Comparison of ENCODE assay signal across 29 cellular contexts in the genomic region with DNA sequence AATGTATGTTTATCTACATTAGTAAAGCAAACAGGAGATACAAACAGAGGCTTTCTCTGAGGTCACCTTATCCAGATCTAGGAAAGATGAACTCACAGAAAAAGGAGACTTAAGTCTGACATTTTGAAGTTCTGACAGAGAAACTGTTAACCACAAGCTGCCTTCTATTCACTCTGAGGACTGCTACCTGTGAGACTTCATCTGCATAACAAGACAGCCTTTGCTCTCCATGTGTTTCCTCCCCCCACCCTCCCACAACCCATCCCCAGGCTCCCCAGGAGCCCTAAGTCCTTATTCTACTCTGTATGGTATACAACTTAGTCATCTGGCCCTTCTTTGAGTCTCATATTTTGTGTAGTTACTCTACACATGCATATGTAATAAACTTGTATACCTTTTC.
"Had no signal": no experiment of that assay in that cellular context is flagged by ENCODE, and none has a peak within 500 bp of the region (broad histone marks: within the 10 kb centered on the region; RNA-seq: fewer than 3 reads in every experiment).

No MANE protein-coding gene starts in this region.

- H3K4me1 Mint-ChIP-seq: immature natural killer cell; memory B cell; neural progenitor cell; stimulated activated naive B cell treated with anti-CD40 and anti-IgM and Interleukin-4, amounts not matched to agents 10 μg/mL and 1 μg/mL and 100 μg/mL, for 72 hours; stimulated activated naive CD8-positive, alpha-beta T cell treated with anti-CD3 and anti-CD28 coated beads, Interleukin-15, amount 100 ng/mL, for 72 hours had no signal

- H2AFZ ChIP-seq: neural progenitor cell had no signal

- H3K9ac ChIP-seq: neural progenitor cell had no signal

- ATAC-seq: esophagus mucosa; heart left ventricle; lower lobe of right lung; natural killer cell treated with Interleukin-12 subunit alpha and Interleukin-12 subunit beta and Interleukin-15 and Interleukin-18, amount 100 ng/mL, for 72 hours; stimulated activated naive B cell treated with anti-CD40 and anti-IgM and Interleukin-4, amounts not matched to agents 10 μg/mL and 1 μg/mL and 100 μg/mL, for 72 hours; stimulated activated naive CD8-positive, alpha-beta T cell treated with anti-CD3 and anti-CD28 coated beads, Interleukin-15, amount 100 ng/mL, for 72 hours; upper lobe of right lung had no signal

- H3K36me3 ChIP-seq: heart left ventricle, left ventricle myocardium inferior, lower lobe of right lung, neural progenitor cell, ovary, right atrium auricular region, sigmoid colon, tibial nerve, upper lobe of right lung, vagina had no signal

- H3K9me3 ChIP-seq: ovary, testis, upper lobe of right lung had no signal

- H3K4me1 ChIP-seq: heart left ventricle, left ventricle myocardium inferior, lower lobe of right lung, right atrium auricular region, sigmoid colon, testis, tibial nerve, upper lobe of right lung, vagina had no signal

- H3K4me3 Mint-ChIP-seq: immature natural killer cell; memory B cell; natural killer cell treated with Interleukin-12 subunit alpha and Interleukin-12 subunit beta and Interleukin-15 and Interleukin-18, amount 100 ng/mL, for 72 hours; neural progenitor cell; stimulated activated naive B cell treated with anti-CD40 and anti-IgM and Interleukin-4, amounts not matched to agents 10 μg/mL and 1 μg/mL and 100 μg/mL, for 72 hours; stimulated activated naive CD8-positive, alpha-beta T cell treated with anti-CD3 and anti-CD28 coated beads, Interleukin-15, amount 100 ng/mL, for 72 hours had no signal

- H3K4me2 ChIP-seq: neural progenitor cell had no signal

- FAIRE-seq: endometrium, frontal cortex, keratinocyte had no signal

- H3K4me3 ChIP-seq: coronary artery, heart left ventricle, left ventricle myocardium inferior, lower lobe of right lung, neural progenitor cell, ovary, right atrium auricular region, sigmoid colon, skin epidermis, testis, tibial nerve, upper lobe of right lung, vagina had no signal

- H3K36me3 Mint-ChIP-seq: immature natural killer cell, memory B cell had no signal

- H3K27ac ChIP-seq: coronary artery, heart left ventricle, left ventricle myocardium inferior, lower lobe of right lung, neural progenitor cell, ovary, right atrium auricular region, sigmoid colon, skin epidermis, testis, tibial nerve, upper lobe of right lung, vagina had no signal

- DNase-seq: effector CD8-positive, alpha-beta T cell; heart left ventricle; hippocampal formation; immature natural killer cell; left cardiac atrium; left ventricle myocardium inferior; lower lobe of right lung; midbrain; nucleus accumbens; ovary; sigmoid colon; stimulated activated CD4-positive, alpha-beta T cell treated with anti-CD3 and anti-CD28 coated beads, Interleukin-2, amount 100 ng/mL, for 24 hours; stimulated activated CD4-positive, alpha-beta T cell treated with anti-CD3 and anti-CD28 coated beads, Interleukin-4, amount 100 ng/mL, for 4 hours; stimulated activated naive B cell treated with anti-CD40 and anti-IgM and Interleukin-4, amounts not matched to agents 10 μg/mL and 1 μg/mL and 100 μg/mL, for 72 hours; stimulated activated naive CD8-positive, alpha-beta T cell treated with anti-CD3 and anti-CD28 coated beads, Interleukin-15, amount 100 ng/mL, for 72 hours; testis; upper lobe of right lung had no signal

- H3K27ac Mint-ChIP-seq: immature natural killer cell; memory B cell; natural killer cell treated with Interleukin-12 subunit alpha and Interleukin-12 subunit beta and Interleukin-15 and Interleukin-18, amount 100 ng/mL, for 72 hours; neural progenitor cell; stimulated activated naive B cell treated with anti-CD40 and anti-IgM and Interleukin-4, amounts not matched to agents 10 μg/mL and 1 μg/mL and 100 μg/mL, for 72 hours; stimulated activated naive CD8-positive, alpha-beta T cell treated with anti-CD3 and anti-CD28 coated beads, Interleukin-15, amount 100 ng/mL, for 72 hours had no signal

- H3K27me3 Mint-ChIP-seq: memory B cell; natural killer cell treated with Interleukin-12 subunit alpha and Interleukin-12 subunit beta and Interleukin-15 and Interleukin-18, amount 100 ng/mL, for 72 hours; stimulated activated naive B cell treated with anti-CD40 and anti-IgM and Interleukin-4, amounts not matched to agents 10 μg/mL and 1 μg/mL and 100 μg/mL, for 72 hours; stimulated activated naive CD8-positive, alpha-beta T cell treated with anti-CD3 and anti-CD28 coated beads, Interleukin-15, amount 100 ng/mL, for 72 hours had no signal

- H3K27me3 ChIP-seq: heart left ventricle, neural progenitor cell, ovary, right atrium auricular region, sigmoid colon, testis, tibial nerve, upper lobe of right lung, vagina had no signal
